ENCODE assay signal across 8 cellular contexts in genomic region chr1:234816864-234817263, GRCh38.
DNase-seq lines count a peak whose midpoint lies in the region; ATAC-seq and TF ChIP-seq lines count a peak whose summit lies in the region.
"Not testable (repeated sequence)": the region's sequence is repeated elsewhere in the genome, so short reads cannot be mapped to it uniquely, and the experiment has no call there.

No MANE protein-coding gene starts in this region.

- DNase-seq in HFFc6; hepatocyte (ENCODE audit: low spot score): not testable (repeated sequence)
- DNase-seq in choroid plexus epithelial cell (ENCODE audit: low read depth): peak; percentile 77
- peak; percentile 28 to 50 for DNase-seq in foreskin fibroblast
- DNase-seq in lung (ENCODE audit: low spot score): peak; percentile 38
- peak in 4 of 5 donors; percentile 51 to 75 (median 62) for DNase-seq in ovary
- peak; percentile 71 to 77 for DNase-seq in uterus

- not testable (repeated sequence) for H2AFZ ChIP-seq in hepatocyte

- H3K79me2 ChIP-seq in hepatocyte: not testable (repeated sequence)

- not testable (repeated sequence) for H3K36me3 Mint-ChIP-seq in HFFc6 (ENCODE audit: low read depth)

- H4K20me1 ChIP-seq in hepatocyte (ENCODE audit: insufficient read depth, poor library complexity, severe bottlenecking): not testable (repeated sequence)

- H3K4me3 Mint-ChIP-seq in HFFc6: not testable (repeated sequence)

- not testable (repeated sequence) for H3K4me2 ChIP-seq in hepatocyte

- H3K27me3 ChIP-seq in hepatocyte; lung (ENCODE audit: control insufficient read depth, insufficient read depth); ovary; skeletal muscle tissue (ENCODE audit: control insufficient read depth in 3 of 3, insufficient read depth in 3 of 3, low read length in 3 of 3); uterus: not testable (repeated sequence)

- H3K4me3 ChIP-seq in choroid plexus epithelial cell (ENCODE audit: low read depth, low read length); foreskin fibroblast (ENCODE audit: low read depth in 1 of 2, low read length in 2 of 2); hepatocyte; lung; ovary; skeletal muscle tissue (ENCODE audit: low read length in 3 of 3); uterus: not testable (repeated sequence)

- not testable (repeated sequence) for H3K36me3 ChIP-seq in hepatocyte (replicated peaks; ENCODE audit: insufficient read depth, low read depth); lung (ENCODE audit: control insufficient read depth in 2 of 2, insufficient read depth in 2 of 2, low read length in 2 of 2); ovary; skeletal muscle tissue (ENCODE audit: control insufficient read depth in 3 of 3, insufficient read depth in 3 of 3, low read length in 3 of 3); uterus

- TF ChIP-seq CTCF in HFFc6 (IDR thresholded peaks at IDR 0.05); choroid plexus epithelial cell (conservative IDR thresholded peaks at IDR 0.05; ENCODE audit: low read depth, low read length); foreskin fibroblast (IDR thresholded peaks at IDR 0.05; ENCODE audit: low read depth, low read length); hepatocyte (IDR thresholded peaks at IDR 0.05; ENCODE audit: poor library complexity); lung (IDR thresholded peaks at IDR 0.05; ENCODE audit: control extremely low read depth, extremely low read depth); ovary (IDR thresholded peaks at IDR 0.05); uterus (IDR thresholded peaks at IDR 0.05): not testable (repeated sequence)

- not testable (repeated sequence) for H3K4me1 ChIP-seq in hepatocyte (ENCODE audit: insufficient read depth); lung (ENCODE audit: control insufficient read depth in 2 of 2, insufficient read depth in 2 of 2, low read length in 2 of 2); ovary (ENCODE audit: insufficient read depth); skeletal muscle tissue (ENCODE audit: control insufficient read depth in 3 of 3, insufficient read depth in 3 of 3, low read length in 3 of 3); uterus

- peak; percentile 41 for ATAC-seq in lung (ENCODE audit: insufficient read depth, low FRiP score)

- H3K27ac Mint-ChIP-seq in HFFc6: peak overlapping the region; percentile 5; the same call in 1 of the 2 replicates

- H3K27me3 Mint-ChIP-seq in HFFc6 (ENCODE audit: insufficient read depth): not testable (repeated sequence)

- H3K27ac ChIP-seq in hepatocyte (peak overlapping the region; percentile 86), lung (ENCODE audit: low read depth in 1 of 2, low read length in 1 of 2) (peak overlapping the region; percentile 45 to 57), uterus (peak overlapping the region; percentile 60 to 70)
- H3K27ac ChIP-seq in ovary; skeletal muscle tissue (ENCODE audit: low read depth, low read length): not testable (repeated sequence)

- not testable (repeated sequence) for H3K9me2 ChIP-seq in hepatocyte (replicated peaks; ENCODE audit: insufficient read depth)

- H3K9me3 Mint-ChIP-seq in HFFc6: not testable (repeated sequence)

- TF ChIP-seq EP300 in ovary (IDR thresholded peaks at IDR 0.05): not testable (repeated sequence)

- intact Hi-C loops in ovary (cut with DNase I); uterus (cut with DNase I; ENCODE audit: low total_unique reads): not testable (repeated sequence)

- H3K9me3 ChIP-seq in hepatocyte (ENCODE audit: low read depth); lung (ENCODE audit: control insufficient read depth in 2 of 2, insufficient read depth in 1 of 2, low read length in 1 of 2); ovary; skeletal muscle tissue (ENCODE audit: control insufficient read depth in 3 of 3, low read length in 3 of 3); uterus: not testable (repeated sequence)

- H3K9ac ChIP-seq in skeletal muscle tissue (ENCODE audit: low read depth in 1 of 3, low read length in 3 of 3): peak overlapping the region in 2 of 3 donors; percentile 61 to 62

- WGBS in hepatocyte (ENCODE audit: low lambda C conversion rate, missing lambda C conversion rate): 46% methylated on average over 6 of the region's 7 CpGs
- WGBS in lung, 2 donors: 69 to 78% methylated on average over 6 to 7 of the region's 7 CpGs
- WGBS in ovary, 3 donors: 35 to 51% (median 38%) methylated on average over 6 to 7 of the region's 7 CpGs

- H3K4me1 Mint-ChIP-seq in HFFc6 (ENCODE audit: low read depth): peaks cover 23% of the 10 kb centered on the region

- not testable (repeated sequence) for TF ChIP-seq POLR2A in ovary (IDR thresholded peaks at IDR 0.05); uterus (IDR thresholded peaks at IDR 0.05)
